In genomic region chr13:44989071-44989889, GRCh38 we compare ENCODE assay signal across 1 cellular context.
TF ChIP-seq lines count a peak whose summit lies in the region.

A gene with protein sequence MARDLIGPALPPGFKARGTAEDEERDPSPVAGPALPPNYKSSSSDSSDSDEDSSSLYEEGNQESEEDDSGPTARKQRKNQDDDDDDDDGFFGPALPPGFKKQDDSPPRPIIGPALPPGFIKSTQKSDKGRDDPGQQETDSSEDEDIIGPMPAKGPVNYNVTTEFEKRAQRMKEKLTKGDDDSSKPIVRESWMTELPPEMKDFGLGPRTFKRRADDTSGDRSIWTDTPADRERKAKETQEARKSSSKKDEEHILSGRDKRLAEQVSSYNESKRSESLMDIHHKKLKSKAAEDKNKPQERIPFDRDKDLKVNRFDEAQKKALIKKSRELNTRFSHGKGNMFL (plus strand): TSS chr13:44989538. CDS start chr13:44989655, 117 bp downstream.
NUFIP1 (minus strand) TSS chr13:44989471; CDS start chr13:44989436, 35 bp downstream.

TF ChIP-seq in H1, 55 proteins besides CTCF, POLR2A, EP300 and RAD21 (continued from another document):
- TF ChIP-seq, protein P1, sequence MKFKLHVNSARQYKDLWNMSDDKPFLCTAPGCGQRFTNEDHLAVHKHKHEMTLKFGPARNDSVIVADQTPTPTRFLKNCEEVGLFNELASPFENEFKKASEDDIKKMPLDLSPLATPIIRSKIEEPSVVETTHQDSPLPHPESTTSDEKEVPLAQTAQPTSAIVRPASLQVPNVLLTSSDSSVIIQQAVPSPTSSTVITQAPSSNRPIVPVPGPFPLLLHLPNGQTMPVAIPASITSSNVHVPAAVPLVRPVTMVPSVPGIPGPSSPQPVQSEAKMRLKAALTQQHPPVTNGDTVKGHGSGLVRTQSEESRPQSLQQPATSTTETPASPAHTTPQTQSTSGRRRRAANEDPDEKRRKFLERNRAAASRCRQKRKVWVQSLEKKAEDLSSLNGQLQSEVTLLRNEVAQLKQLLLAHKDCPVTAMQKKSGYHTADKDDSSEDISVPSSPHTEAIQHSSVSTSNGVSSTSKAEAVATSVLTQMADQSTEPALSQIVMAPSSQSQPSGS (IDR thresholded peaks at IDR 0.05; ENCODE audit: low read length): peak; percentile 78; the same call in 1 of the 2 replicates
- no peak for TF ChIP-seq CBX8 (IDR thresholded peaks at IDR 0.05; ENCODE audit: borderline replicate concordance, low read depth, low read length)
- no peak for TF ChIP-seq RFX5 (IDR thresholded peaks at IDR 0.05; ENCODE audit: borderline replicate concordance, low read depth, low read length)
- peak; percentile 68; the same call in 1 of the 2 replicates for TF ChIP-seq SRF (IDR thresholded peaks at IDR 0.05; ENCODE audit: low read depth, low read length)
- TF ChIP-seq CEBPB (IDR thresholded peaks at IDR 0.05; ENCODE audit: low read depth, low read length): no peak
- peak; percentile 3 to 82; a peak in 1 of 4 replicates for TF ChIP-seq HDAC2 (IDR thresholded peaks at IDR 0.05; ENCODE audit: borderline replicate concordance in 1 of 2, low read depth in 2 of 2, low read length in 2 of 2)
- peak; percentile 92 for TF ChIP-seq KDM5A (IDR thresholded peaks at IDR 0.05; ENCODE audit: low read length)
- no peak for TF ChIP-seq SIX5 (IDR thresholded peaks at IDR 0.05; ENCODE audit: low read depth, low read length)
- TF ChIP-seq, protein P2, sequence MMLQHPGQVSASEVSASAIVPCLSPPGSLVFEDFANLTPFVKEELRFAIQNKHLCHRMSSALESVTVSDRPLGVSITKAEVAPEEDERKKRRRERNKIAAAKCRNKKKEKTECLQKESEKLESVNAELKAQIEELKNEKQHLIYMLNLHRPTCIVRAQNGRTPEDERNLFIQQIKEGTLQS (IDR thresholded peaks at IDR 0.05; ENCODE audit: insufficient read depth, low read depth, low read length): 0 out of 2 replicates have a peak, but pooled peaks have one; percentile 31
- TF ChIP-seq BRCA1 (IDR thresholded peaks at IDR 0.05; ENCODE audit: low read depth, low read length): no peak
- no peak; the same call in 1 of the 2 replicates for TF ChIP-seq JUND (IDR thresholded peaks at IDR 0.05; ENCODE audit: low read length)
- TF ChIP-seq RBBP5 (IDR thresholded peaks at IDR 0.05; ENCODE audit: borderline replicate concordance, low read depth, low read length): peak; percentile 95; the same call in 1 of the 2 replicates
- TF ChIP-seq TEAD4 (IDR thresholded peaks at IDR 0.05; ENCODE audit: low read depth, low read length): peak; percentile 27; the same call in 1 of the 2 replicates
- TF ChIP-seq BACH1 (IDR thresholded peaks at IDR 0.05; ENCODE audit: low read length): no peak
- TF ChIP-seq TAF1 (IDR thresholded peaks at IDR 0.05; ENCODE audit: low read depth, low read length): peak; percentile 89
- TF ChIP-seq SAP30 (IDR thresholded peaks at IDR 0.05; ENCODE audit: insufficient read depth, insufficient replicate concordance, low read length): peak; percentile 87
- TF ChIP-seq, protein P3, sequence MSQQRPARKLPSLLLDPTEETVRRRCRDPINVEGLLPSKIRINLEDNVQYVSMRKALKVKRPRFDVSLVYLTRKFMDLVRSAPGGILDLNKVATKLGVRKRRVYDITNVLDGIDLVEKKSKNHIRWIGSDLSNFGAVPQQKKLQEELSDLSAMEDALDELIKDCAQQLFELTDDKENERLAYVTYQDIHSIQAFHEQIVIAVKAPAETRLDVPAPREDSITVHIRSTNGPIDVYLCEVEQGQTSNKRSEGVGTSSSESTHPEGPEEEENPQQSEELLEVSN (IDR thresholded peaks at IDR 0.05): peak; percentile 50; the same call in 1 of the 2 replicates
- no peak for TF ChIP-seq RXRA (IDR thresholded peaks at IDR 0.05; ENCODE audit: insufficient read depth, low read depth, low read length)
- TF ChIP-seq, protein P4, sequence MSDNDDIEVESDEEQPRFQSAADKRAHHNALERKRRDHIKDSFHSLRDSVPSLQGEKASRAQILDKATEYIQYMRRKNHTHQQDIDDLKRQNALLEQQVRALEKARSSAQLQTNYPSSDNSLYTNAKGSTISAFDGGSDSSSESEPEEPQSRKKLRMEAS (IDR thresholded peaks at IDR 0.05): peak; percentile 93
- TF ChIP-seq CREB1 (IDR thresholded peaks at IDR 0.05): peak; percentile 99
- TF ChIP-seq PHF8 (conservative IDR thresholded peaks at IDR 0.05; ENCODE audit: low read depth, low read length): peak; percentile 86
- TF ChIP-seq POLR2AphosphoS5 (IDR thresholded peaks at IDR 0.05; ENCODE audit: low read depth, low read length): peak; percentile 88
- peak; percentile 97 for TF ChIP-seq ASH2L (IDR thresholded peaks at IDR 0.05; ENCODE audit: low read length)
- no peak for TF ChIP-seq NANOG (IDR thresholded peaks at IDR 0.05; ENCODE audit: insufficient read depth, low read depth, low read length, poor library complexity, severe bottlenecking)
- TF ChIP-seq GTF2F1 (IDR thresholded peaks at IDR 0.05; ENCODE audit: borderline replicate concordance, low read depth, low read length): no peak
- no peak for TF ChIP-seq SP1 (IDR thresholded peaks at IDR 0.05; ENCODE audit: low read depth, low read length)
- TF ChIP-seq YY1 (IDR thresholded peaks at IDR 0.05; ENCODE audit: low read depth, low read length): peak; percentile 61
- no peak for TF ChIP-seq CHD1 (IDR thresholded peaks at IDR 0.05; ENCODE audit: low read depth, low read length)
TF ChIP-seq in H1: peak in this region for 20.
